ENCODE assay signal across 13 cellular contexts in the genomic region with DNA sequence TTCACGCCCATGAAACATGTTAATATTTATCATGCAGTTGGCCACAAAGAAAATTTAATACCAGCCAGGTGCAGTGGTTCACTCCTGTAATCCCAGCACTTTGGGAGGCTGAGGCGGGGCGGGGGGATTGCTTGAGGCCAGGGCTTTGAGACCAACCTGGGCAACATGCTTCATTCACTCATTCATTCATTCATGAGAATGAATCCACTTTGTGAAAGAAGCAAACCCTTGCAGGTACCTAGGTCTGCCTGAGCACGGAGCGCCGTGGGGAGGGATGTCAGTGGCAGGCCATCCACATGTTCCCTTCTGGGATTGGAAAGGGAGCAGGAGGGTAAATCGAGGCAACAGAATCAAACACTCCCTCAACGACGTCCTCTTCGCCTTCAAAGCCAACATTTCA. TPM values are rescaled to one million over a fixed set of nuclear protein-coding genes. Genes with fewer than 3 reads are reported as not detected.
DNase-seq lines count a peak whose midpoint lies in the region; ATAC-seq, FAIRE-seq and TF ChIP-seq lines count a peak whose summit lies in the region.
"Had no signal": no experiment of that assay in that cellular context is flagged by ENCODE, and none has a peak within 500 bp of the region (broad histone marks: within the 10 kb centered on the region; RNA-seq: fewer than 3 reads in every experiment).

No MANE protein-coding gene starts in this region.

- peak overlapping the region; percentile 95 for H3K27ac ChIP-seq in GM23248
- peak overlapping the region; percentile 33 to 100 (median 88) for H3K27ac ChIP-seq in esophagus squamous epithelium
- peak overlapping the region; percentile 24 to 91 for H3K27ac ChIP-seq in small intestine (ENCODE audit: low read depth in 1 of 2, low read length in 1 of 2)

- 86% methylated on average over 10 of the region's 10 CpGs for WGBS in GM23248 (ENCODE audit: low coverage in 1 of 2, low lambda C conversion rate in 2 of 2, missing lambda C conversion rate in 2 of 2), 2 experiments
- WGBS in esophagus squamous epithelium, 2 donors: 85 to 89% methylated on average over 10 of the region's 10 CpGs
- WGBS in small intestine, 3 donors: 81 to 91% (median 82%) methylated on average over 10 of the region's 10 CpGs

- H3K36me3 Mint-ChIP-seq in WTC11: no peaks in the 10 kb centered on the region

- peak overlapping the region; percentile 71 for H3K4me2 ChIP-seq in GM23248 (ENCODE audit: unreplicated experiment)

- H3K4me3 ChIP-seq in GM23248: no peak overlapping the region
- H3K4me3 ChIP-seq in esophagus squamous epithelium: peak overlapping the region in 1 of 4 donors; percentile 3
- H3K4me3 ChIP-seq in small intestine (ENCODE audit: low read depth in 1 of 2, low read length in 2 of 2): no peak overlapping the region

- intact Hi-C loops in esophagus squamous epithelium (cut with DNase I): no loop called here

- peaks cover 34% of the 10 kb centered on the region for H3F3A ChIP-seq in GM23248 (ENCODE audit: insufficient read depth)

- H3K9me3 ChIP-seq in GM23248 (ENCODE audit: low read depth) (no peaks in the 10 kb centered on the region), esophagus squamous epithelium (no peaks in the 10 kb centered on the region), small intestine (ENCODE audit: control insufficient read depth, low read depth) (no peaks in the 10 kb centered on the region)

- peaks cover 7% of the 10 kb centered on the region; the same call in 1 of the 2 replicates for H4K20me1 ChIP-seq in GM23248 (ENCODE audit: insufficient read depth)

- no peaks in the 10 kb centered on the region for H3K27me3 Mint-ChIP-seq in WTC11 (ENCODE audit: low read depth)

- CTCF ChIA-PET in WTC11 (lab: Charles Lee): interaction anchor here (1.2 kb wide), 1 partner anchor 57 kb away, joined by 4 read pairs; no protein-coding TSS in a partner anchor

- H3K27me3 ChIP-seq in GM23248 (replicated peaks; ENCODE audit: insufficient read depth) (no peaks in the 10 kb centered on the region), esophagus squamous epithelium (no peaks in the 10 kb centered on the region), small intestine (ENCODE audit: control insufficient read depth in 2 of 2, insufficient read depth in 2 of 2, low read length in 2 of 2) (no peaks in the 10 kb centered on the region)

- H3K9ac ChIP-seq in GM23248: peak overlapping the region; percentile 75

- TF ChIP-seq POLR2A in esophagus squamous epithelium (IDR thresholded peaks at IDR 0.05): no peak

- ATAC-seq in WTC11: no peak

- POLR2A ChIA-PET in WTC11 (lab: Charles Lee): no interaction called here

- H3K4me1 ChIP-seq in GM23248 (ENCODE audit: insufficient read depth) (peaks cover 63% of the 10 kb centered on the region), esophagus squamous epithelium (peaks cover 62 to 95% (median 71%) of the 10 kb centered on the region in 3 donors), small intestine (ENCODE audit: control insufficient read depth in 2 of 2, insufficient read depth in 1 of 2, low read depth in 1 of 2, low read length in 1 of 2) (peaks cover 19 to 51% of the 10 kb centered on the region in 2 donors)

- in situ Hi-C loops in GM23248 (cut with MboI): no loop called here

- H2AFZ ChIP-seq in GM23248: no peak overlapping the region

- no peak for TF ChIP-seq CTCF in WTC11 (IDR thresholded peaks at IDR 0.05)
- TF ChIP-seq CTCF in esophagus squamous epithelium (IDR thresholded peaks at IDR 0.05): no peak

- H3K27ac Mint-ChIP-seq in WTC11: peak overlapping the region; percentile 47; the same call in 1 of the 2 replicates

- H3K4me1 Mint-ChIP-seq in WTC11: peaks cover 69% of the 10 kb centered on the region

- no peak overlapping the region for H3K4me3 Mint-ChIP-seq in WTC11

- peaks cover 99% of the 10 kb centered on the region for H3K79me2 ChIP-seq in GM23248 (ENCODE audit: insufficient read depth)

- no peaks in the 10 kb centered on the region for H3K9me3 Mint-ChIP-seq in WTC11

- no peak for DNase-seq in GM23248
- no peak for DNase-seq in WTC11 (ENCODE audit: low spot score)
- DNase-seq in esophagus squamous epithelium (lab: John Stamatoyannopoulos, UW): no peak
- no peak for DNase-seq in small intestine
- DNase-seq in stimulated activated CD4-positive, alpha-beta T cell treated with anti-CD3 and anti-CD28 coated beads, Interleukin-4, amount 100 ng/mL, for 24 hours: no peak
- DNase-seq in activated CD4-positive, CD25-positive, alpha-beta regulatory T cell treated with anti-CD3 and anti-CD28 coated beads, Interleukin-2, amount 50 U/mL, for 72 hours: no peak
- DNase-seq in mesenteric fat pad (ENCODE audit: low spot score): no peak
- no peak for DNase-seq in UCSD-AML1 (lab: John Stamatoyannopoulos, UW; ENCODE audit: unreplicated experiment)
- DNase-seq: activated CD4-positive, CD25-positive, alpha-beta regulatory T cell; DMS79 treated with DMSO at 0.1 percent for 48 hours; NCI-H1092; OCI-M1 had no signal

- no peaks in the 10 kb centered on the region for H3K36me3 ChIP-seq in GM23248 (ENCODE audit: low read depth)
- H3K36me3 ChIP-seq in esophagus squamous epithelium: peaks cover 0 to 11% (median 0%) of the 10 kb centered on the region in 3 donors
- H3K36me3 ChIP-seq in small intestine (ENCODE audit: control insufficient read depth in 2 of 2, insufficient read depth in 2 of 2, low read length in 2 of 2): peaks cover 0 to 6% of the 10 kb centered on the region in 2 donors

- no peaks in the 10 kb centered on the region for H3K9me2 ChIP-seq in GM23248 (ENCODE audit: insufficient read depth)

- no peak for FAIRE-seq in small intestine (lab: Jason Lieb, UNC)
- FAIRE-seq: H54 had no signal

TF ChIP-seq in WTC11, 78 proteins besides CTCF, POLR2A, EP300 and RAD21 (continues in another document):
- TF ChIP-seq JUN (CRISPR knock-in tag; IDR thresholded peaks at IDR 0.05): no peak
- TF ChIP-seq, protein P1, sequence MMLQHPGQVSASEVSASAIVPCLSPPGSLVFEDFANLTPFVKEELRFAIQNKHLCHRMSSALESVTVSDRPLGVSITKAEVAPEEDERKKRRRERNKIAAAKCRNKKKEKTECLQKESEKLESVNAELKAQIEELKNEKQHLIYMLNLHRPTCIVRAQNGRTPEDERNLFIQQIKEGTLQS (CRISPR knock-in tag; conservative IDR thresholded peaks at IDR 0.05): no peak
- TF ChIP-seq KAT7 (CRISPR knock-in tag; IDR thresholded peaks at IDR 0.05; ENCODE audit: borderline replicate concordance): no peak
- no peak for TF ChIP-seq GABPB1 (CRISPR knock-in tag; IDR thresholded peaks at IDR 0.05)
- TF ChIP-seq, protein P2, sequence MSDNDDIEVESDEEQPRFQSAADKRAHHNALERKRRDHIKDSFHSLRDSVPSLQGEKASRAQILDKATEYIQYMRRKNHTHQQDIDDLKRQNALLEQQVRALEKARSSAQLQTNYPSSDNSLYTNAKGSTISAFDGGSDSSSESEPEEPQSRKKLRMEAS (CRISPR knock-in tag; IDR thresholded peaks at IDR 0.05): no peak
- no peak for TF ChIP-seq AFF4 (CRISPR knock-in tag; IDR thresholded peaks at IDR 0.05; ENCODE audit: borderline replicate concordance)
- TF ChIP-seq FOXP1 (CRISPR knock-in tag; IDR thresholded peaks at IDR 0.05; ENCODE audit: borderline replicate concordance): no peak
- no peak for TF ChIP-seq NR3C1 (CRISPR knock-in tag; conservative IDR thresholded peaks at IDR 0.05; ENCODE audit: low read depth)
- TF ChIP-seq RORB (CRISPR knock-in tag; IDR thresholded peaks at IDR 0.05): no peak
- TF ChIP-seq PREB (CRISPR knock-in tag; IDR thresholded peaks at IDR 0.05; ENCODE audit: borderline replicate concordance): no peak
- no peak for TF ChIP-seq TCF7 (CRISPR knock-in tag; IDR thresholded peaks at IDR 0.05; ENCODE audit: low read depth)
- no peak for TF ChIP-seq ZNF671 (CRISPR knock-in tag; IDR thresholded peaks at IDR 0.05)

RNA-seq across cellular contexts. Expression of gene ANXA11, which starts 4.7 kb away (rescaled TPM):
- 116 and 121 TPM in 2 replicates for total RNA-seq in GM23248 (2014; rRNA removed; shearing (Covaris generic))
- polyA plus RNA-seq in GM23248 (2016; fragmentation: Nextera tagmentation; extraction: Ambion mirVana): 189 and 194 TPM in 2 replicates
- total RNA-seq in WTC11 (2021): 67.5 to 83.3 TPM (median 80.1 TPM) in 3 replicates
- 100 to 1,000 TPM; 131 to 243 (median 163) TPM for total RNA-seq in esophagus squamous epithelium
- polyA plus RNA-seq in small intestine: 100 to 1,000 TPM; 142 to 363 (median 277) TPM
- total RNA-seq in mesenteric fat pad: 456 TPM
